ENCODE assay signal across 9 cellular contexts in genomic region chr4:47668810-47669408, GRCh38.
DNase-seq lines count a peak whose midpoint lies in the region; ATAC-seq and TF ChIP-seq lines count a peak whose summit lies in the region.
"Had no signal": no experiment of that assay in that cellular context is flagged by ENCODE, and none has a peak within 500 bp of the region (broad histone marks: within the 10 kb centered on the region; RNA-seq: fewer than 3 reads in every experiment).

No MANE protein-coding gene starts in this region.

- no peaks in the 10 kb centered on the region for H3K36me3 ChIP-seq in SJCRH30
- H3K36me3 ChIP-seq: BLaER1 had no signal

- H3K4me1 Mint-ChIP-seq in nephron = peaks cover 6% of the 10 kb centered on the region

- DNase-seq in DMS153 treated with DMSO at 0.1 percent for 48 hours (lab: John Stamatoyannopoulos, UW; ENCODE audit: unreplicated experiment) = peak; percentile 2
- no peak for DNase-seq in DMS153 (lab: John Stamatoyannopoulos, UW)
- DNase-seq in SJCRH30 = peak; percentile 8 to 60
- no peak for DNase-seq in epithelial cell of proximal tubule (ENCODE audit: low read depth)
- no peak for DNase-seq in mesenteric fat pad (ENCODE audit: low spot score)

- no peaks in the 10 kb centered on the region for H3K36me3 Mint-ChIP-seq in nephron (ENCODE audit: low read depth)

- no peak overlapping the region for H3K4me3 ChIP-seq in SJCRH30
- H3K4me3 ChIP-seq in epithelial cell of proximal tubule (ENCODE audit: low read depth, low read length) = no peak overlapping the region
- H3K4me3 ChIP-seq: BLaER1 had no signal

- no peaks in the 10 kb centered on the region for H3K4me1 ChIP-seq in SJCRH30

- H3K4me3 Mint-ChIP-seq in nephron = no peak overlapping the region

- H3K9me3 ChIP-seq in SJCRH30 (replicated peaks) = no peaks in the 10 kb centered on the region
- H3K9me3 ChIP-seq: BLaER1 had no signal

- H3K27me3 Mint-ChIP-seq in nephron (ENCODE audit: low read depth) = peaks cover 11% of the 10 kb centered on the region

- TF ChIP-seq RAD21 in Ishikawa (IDR thresholded peaks at IDR 0.05; ENCODE audit: low read depth) = peak; percentile 65

- no peaks in the 10 kb centered on the region for H3K9me3 Mint-ChIP-seq in nephron

- no peak overlapping the region for H3K27ac ChIP-seq in SJCRH30
- H3K27ac ChIP-seq: BLaER1 had no signal

- peak; percentile 68 for ATAC-seq in GM19455 (IDR thresholded peaks at IDR 0.05; ENCODE audit: unreplicated experiment)

- TF ChIP-seq EP300 in Ishikawa (IDR thresholded peaks at IDR 0.05; ENCODE audit: borderline replicate concordance) = no peak

- no peak overlapping the region for H3K27ac Mint-ChIP-seq in nephron

- TF ChIP-seq CTCF in epithelial cell of proximal tubule (conservative IDR thresholded peaks at IDR 0.05; ENCODE audit: low read depth, low read length) (peak; percentile 80), nephron (IDR thresholded peaks at IDR 0.05; ENCODE audit: unreplicated experiment in 3 of 3) (peak; percentile 71 to 78 (median 75))

- 0 out of 2 replicates have a peak, but pooled peaks cover 2% of the 10 kb centered on the region for H3K27me3 ChIP-seq in SJCRH30
- H3K27me3 ChIP-seq: BLaER1 had no signal

TF ChIP-seq in Ishikawa, 13 proteins besides CTCF, POLR2A, EP300 and RAD21:
- no peak for TF ChIP-seq FOXM1 (IDR thresholded peaks at IDR 0.05; ENCODE audit: borderline replicate concordance, low read depth)
- no peak for TF ChIP-seq YY1 (IDR thresholded peaks at IDR 0.05; ENCODE audit: low read depth)
- TF ChIP-seq TAF1 (IDR thresholded peaks at IDR 0.05; ENCODE audit: low read depth) = no peak

Comparison
In these comparisons a context has a peak if more than half of its experiments do, and no peak if none do; other contexts are left out.
1. DNase-seq: peak in DMS153 treated with DMSO at 0.1 percent for 48 hours (single experiment) and SJCRH30 (2 of 2); none in DMS153 (single experiment), epithelial cell of proximal tubule (single experiment) and mesenteric fat pad (single experiment).